In the genomic region with DNA sequence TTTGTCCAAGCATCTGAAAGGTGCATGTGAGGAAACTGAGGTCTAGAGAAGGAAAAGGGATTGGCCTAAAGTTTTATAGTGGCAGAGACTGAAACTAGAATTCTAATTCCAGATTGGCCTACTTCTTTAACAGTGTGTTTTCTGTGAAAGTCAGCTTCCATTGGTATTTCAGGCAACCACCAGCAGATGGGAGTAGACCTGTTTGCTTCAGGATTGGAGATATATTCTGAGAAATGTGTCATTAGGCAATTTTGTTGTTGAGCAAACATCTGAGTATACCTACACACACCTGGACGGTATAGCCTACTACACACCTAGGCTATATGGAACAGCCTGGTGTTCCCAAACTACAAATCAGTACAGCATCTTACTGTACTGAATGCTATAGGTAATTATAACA, we compare ENCODE assay signal across 16 cellular contexts.
DNase-seq lines count a peak whose midpoint lies in the region; ATAC-seq and TF ChIP-seq lines count a peak whose summit lies in the region.
"Had no signal": no experiment of that assay in that cellular context is flagged by ENCODE, and none has a peak within 500 bp of the region (broad histone marks: within the 10 kb centered on the region; RNA-seq: fewer than 3 reads in every experiment).

No MANE protein-coding gene starts in this region.

- no peak overlapping the region for H3K4me2 ChIP-seq in osteoblast (ENCODE audit: insufficient read depth, low read length)
- no peak overlapping the region for H3K4me2 ChIP-seq in Karpas-422 (ENCODE audit: low read depth, low read length, poor library complexity, severe bottlenecking)

- H2AFZ ChIP-seq in osteoblast (ENCODE audit: low read length), result no peak overlapping the region
- H2AFZ ChIP-seq in Karpas-422 (ENCODE audit: low read length), result no peak overlapping the region

- H3K27ac ChIP-seq in RWPE1, result no peak overlapping the region
- H3K27ac ChIP-seq in osteoblast (ENCODE audit: low read depth, low read length), result no peak overlapping the region
- H3K27ac ChIP-seq in Karpas-422 (ENCODE audit: low read length), result no peak overlapping the region
- no peak overlapping the region for H3K27ac ChIP-seq in substantia nigra (ENCODE audit: low read depth, low read length, poor library complexity, severe bottlenecking)
- H3K27ac ChIP-seq: heart right ventricle, ovary had no signal

- peak; percentile 6 for DNase-seq in DMS 273 (lab: John Stamatoyannopoulos, UW; ENCODE audit: unreplicated experiment)
- DNase-seq in DMS 273 treated with DMSO at 0.1 percent for 48 hours (lab: John Stamatoyannopoulos, UW), result no peak
- peak; percentile 11 for DNase-seq in RWPE1 (ENCODE audit: low spot score)
- DNase-seq in fibroblast of mammary gland (ENCODE audit: low read depth), result no peak
- peak; percentile 58 for DNase-seq in osteoblast (ENCODE audit: insufficient read length, low spot score, missing footprints)
- no peak for DNase-seq in Karpas-422
- DNase-seq in substantia nigra (lab: John Stamatoyannopoulos, UW), result no peak
- DNase-seq: 8988T; activated CD8-positive, alpha-beta T cell treated with anti-CD3 and anti-CD28 coated beads for 36 hours; activated effector memory CD4-positive, alpha-beta T cell treated with Interleukin-2 at 50 U/mL for 16 hours; COR-L47; heart right ventricle; NCI-H2171 treated with DMSO at 0.1 percent for 48 hours; ovary; stimulated activated CD4-positive, alpha-beta T cell treated with anti-CD3 and anti-CD28 coated beads, Interleukin-12 subunit alpha, Interleukin-12 subunit beta, amount 100 ng/mL, for 4 hours had no signal

- no peak for ATAC-seq in HG03378 (IDR thresholded peaks at IDR 0.05; ENCODE audit: unreplicated experiment)
- ATAC-seq: activated CD8-positive, alpha-beta T cell treated with anti-CD3 and anti-CD28 coated beads for 36 hours; heart right ventricle had no signal

- H3K36me3 ChIP-seq in osteoblast (ENCODE audit: insufficient read depth, low read length) (no peaks in the 10 kb centered on the region), Karpas-422 (ENCODE audit: insufficient read depth, low read length) (no peaks in the 10 kb centered on the region)
- H3K36me3 ChIP-seq: heart right ventricle, ovary had no signal

- POLR2A ChIA-PET in RWPE1 (lab: Yijun Ruan, JAX; ENCODE audit: low non-redundant PET), result no interaction called here

- H4K20me1 ChIP-seq in osteoblast (ENCODE audit: insufficient read depth, low read length) (no peaks in the 10 kb centered on the region), Karpas-422 (ENCODE audit: insufficient read depth, low read depth, low read length) (no peaks in the 10 kb centered on the region)

- H3K4me1 ChIP-seq in osteoblast (ENCODE audit: insufficient read depth, low read length) (no peaks in the 10 kb centered on the region), Karpas-422 (ENCODE audit: low read length) (no peaks in the 10 kb centered on the region)
- H3K4me1 ChIP-seq: heart right ventricle had no signal

- no peaks in the 10 kb centered on the region for H3K27me3 ChIP-seq in osteoblast (ENCODE audit: insufficient read depth, low read length)
- no peaks in the 10 kb centered on the region for H3K27me3 ChIP-seq in Karpas-422 (ENCODE audit: low read length)
- H3K27me3 ChIP-seq: ovary had no signal

- H3K4me3 ChIP-seq in fibroblast of mammary gland (ENCODE audit: control insufficient read depth, low read depth, low read length) (no peak overlapping the region), osteoblast (ENCODE audit: insufficient read depth, low read length) (no peak overlapping the region), Karpas-422 (ENCODE audit: low read length) (no peak overlapping the region)
- H3K4me3 ChIP-seq: heart right ventricle, ovary had no signal

- TF ChIP-seq CTCF in RWPE1 (conservative IDR thresholded peaks at IDR 0.05; ENCODE audit: low read depth) (no peak), fibroblast of mammary gland (conservative IDR thresholded peaks at IDR 0.05; ENCODE audit: control insufficient read depth, insufficient read depth, low read depth, low read length) (peak; percentile 19), osteoblast (IDR thresholded peaks at IDR 0.05; ENCODE audit: extremely low read depth, low read depth, low read length) (peak; percentile 29)

- H3K9ac ChIP-seq in Karpas-422 (ENCODE audit: low read length), result no peak overlapping the region

- CTCF ChIA-PET in RWPE1 (lab: Yijun Ruan, JAX), result interaction anchor here (0.6 to 0.9 kb wide), 3 partner anchors 17 to 481 kb away, joined by 3 to 5 read pairs (median 3); no protein-coding TSS in a partner anchor

- no peaks in the 10 kb centered on the region for H3K9me2 ChIP-seq in Karpas-422 (replicated peaks; ENCODE audit: insufficient read depth, low read length)

- no peaks in the 10 kb centered on the region for H3K9me3 ChIP-seq in osteoblast (ENCODE audit: low read depth, low read length)
- H3K9me3 ChIP-seq in Karpas-422 (ENCODE audit: low read length), result no peaks in the 10 kb centered on the region
- H3K9me3 ChIP-seq: heart right ventricle, ovary had no signal

- H3K79me2 ChIP-seq in osteoblast (ENCODE audit: insufficient read depth, low read length) (no peaks in the 10 kb centered on the region), Karpas-422 (ENCODE audit: low read length) (no peaks in the 10 kb centered on the region)

Comparison
In these comparisons a context has a peak if more than half of its experiments do, and no peak if none do; other contexts are left out.
1. DNase-seq: peak in DMS 273 (single experiment), RWPE1 (single experiment) and osteoblast (single experiment); none in DMS 273 treated with DMSO at 0.1 percent for 48 hours (single experiment), fibroblast of mammary gland (single experiment), Karpas-422 (single experiment) and substantia nigra (0 of 49).